9 cellular contexts compared by ENCODE assay signal in the genomic region with DNA sequence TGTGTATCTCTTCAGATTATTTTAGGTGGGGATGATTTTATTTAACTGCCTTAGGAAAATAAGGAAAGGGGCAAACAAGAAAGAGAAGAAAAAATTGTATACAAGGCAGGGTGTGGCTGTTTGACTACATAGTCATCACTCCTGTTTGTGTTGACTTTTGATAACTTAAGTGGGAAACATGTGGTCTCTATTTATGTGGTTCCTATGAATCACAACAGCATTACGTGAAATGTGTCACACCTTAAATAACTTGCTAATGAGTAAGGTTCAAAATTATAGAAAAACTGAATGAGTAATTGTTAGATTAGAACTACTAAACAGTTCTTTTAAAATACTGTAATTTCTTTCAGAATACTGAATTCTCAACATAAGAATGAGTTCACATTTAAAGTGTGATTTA.
DNase-seq lines count a peak whose midpoint lies in the region; ATAC-seq and TF ChIP-seq lines count a peak whose summit lies in the region.
"Had no signal": no experiment of that assay in that cellular context is flagged by ENCODE, and none has a peak within 500 bp of the region (broad histone marks: within the 10 kb centered on the region; RNA-seq: fewer than 3 reads in every experiment).

No MANE protein-coding gene starts in this region.

- peak overlapping the region in 2 of 4 donors; percentile 58 to 62 for H3K27ac ChIP-seq in Peyer's patch

- peaks cover 0 to 11% (median 0%) of the 10 kb centered on the region in 4 donors for H3K4me1 ChIP-seq in Peyer's patch

- no peak for TF ChIP-seq CTCF in type B pancreatic cell (conservative IDR thresholded peaks at IDR 0.05)
- TF ChIP-seq CTCF in Peyer's patch (IDR thresholded peaks at IDR 0.05) = no peak

- no peaks in the 10 kb centered on the region for H3K9me3 Mint-ChIP-seq in activated CD8-positive, alpha-beta memory T cell treated with anti-CD3 and anti-CD28 coated beads, Interleukin-2, amount 10 ng/mL, durations not matched to agents 7 days and 5 days (ENCODE audit: low read depth)
- H3K9me3 Mint-ChIP-seq in activated T-helper 17 cell treated with anti-CD3 and anti-CD28 coated beads, Interleukin-2, amount 50 U/mL, for 72 hours = no peaks in the 10 kb centered on the region
- H3K9me3 Mint-ChIP-seq in type B pancreatic cell = peaks cover 7% of the 10 kb centered on the region

- H3K9me3 ChIP-seq in Peyer's patch = no peaks in the 10 kb centered on the region

- H3K36me3 Mint-ChIP-seq in activated CD8-positive, alpha-beta memory T cell treated with anti-CD3 and anti-CD28 coated beads, Interleukin-2, amount 10 ng/mL, durations not matched to agents 7 days and 5 days = no peaks in the 10 kb centered on the region
- no peaks in the 10 kb centered on the region for H3K36me3 Mint-ChIP-seq in activated T-helper 17 cell treated with anti-CD3 and anti-CD28 coated beads, Interleukin-2, amount 50 U/mL, for 72 hours (ENCODE audit: low read depth)
- no peaks in the 10 kb centered on the region for H3K36me3 Mint-ChIP-seq in type B pancreatic cell

- H3K4me3 ChIP-seq in Peyer's patch = no peak overlapping the region

- no peak for TF ChIP-seq POLR2A in Peyer's patch (IDR thresholded peaks at IDR 0.05)

- no peaks in the 10 kb centered on the region for H3K27me3 Mint-ChIP-seq in activated CD8-positive, alpha-beta memory T cell treated with anti-CD3 and anti-CD28 coated beads, Interleukin-2, amount 10 ng/mL, durations not matched to agents 7 days and 5 days
- H3K27me3 Mint-ChIP-seq in activated T-helper 17 cell treated with anti-CD3 and anti-CD28 coated beads, Interleukin-2, amount 50 U/mL, for 72 hours = no peaks in the 10 kb centered on the region
- H3K27me3 Mint-ChIP-seq in type B pancreatic cell = no peaks in the 10 kb centered on the region

- H3K27ac Mint-ChIP-seq in activated CD8-positive, alpha-beta memory T cell treated with anti-CD3 and anti-CD28 coated beads, Interleukin-2, amount 10 ng/mL, durations not matched to agents 7 days and 5 days = no peak overlapping the region
- peak overlapping the region; percentile 66 for H3K27ac Mint-ChIP-seq in activated T-helper 17 cell treated with anti-CD3 and anti-CD28 coated beads, Interleukin-2, amount 50 U/mL, for 72 hours
- H3K27ac Mint-ChIP-seq in type B pancreatic cell = peak overlapping the region; percentile 97

- no peak for DNase-seq in activated CD8-positive, alpha-beta memory T cell treated with anti-CD3 and anti-CD28 coated beads, Interleukin-2, amount 10 ng/mL, durations not matched to agents 7 days and 5 days
- DNase-seq in activated CD8-positive, alpha-beta memory T cell treated with anti-CD3 and anti-CD28 coated beads, Interleukin-2, amount 50 U/mL, for 48 hours = no peak
- DNase-seq in iris pigment epithelial cell (ENCODE audit: low read depth) (peak; percentile 83), type B pancreatic cell (ENCODE audit: extremely low spot score, unreplicated experiment) (no peak), inferior parietal cortex (ENCODE audit: extremely low spot score) (no peak), Peyer's patch (no peak)
- DNase-seq in activated naive CD4-positive, alpha-beta T cell treated with anti-CD3 and anti-CD28 coated beads, Interleukin-2, amount 50 U/mL, for 16 hours = no peak
- DNase-seq: NCI-H1092 treated with DMSO at 0.1 percent for 48 hours had no signal

- H3K36me3 ChIP-seq in Peyer's patch = no peaks in the 10 kb centered on the region

- no peak overlapping the region for H3K4me3 Mint-ChIP-seq in activated CD8-positive, alpha-beta memory T cell treated with anti-CD3 and anti-CD28 coated beads, Interleukin-2, amount 10 ng/mL, durations not matched to agents 7 days and 5 days
- peak overlapping the region; percentile 36 for H3K4me3 Mint-ChIP-seq in activated T-helper 17 cell treated with anti-CD3 and anti-CD28 coated beads, Interleukin-2, amount 50 U/mL, for 72 hours
- H3K4me3 Mint-ChIP-seq in type B pancreatic cell = peak overlapping the region; percentile 65

- ATAC-seq in activated CD8-positive, alpha-beta memory T cell treated with anti-CD3 and anti-CD28 coated beads, Interleukin-2, amount 10 ng/mL, durations not matched to agents 7 days and 5 days = peak; percentile 49
- ATAC-seq in activated T-helper 17 cell treated with anti-CD3 and anti-CD28 coated beads, Interleukin-2, amount 50 U/mL, for 72 hours (replicated peaks) = peak; percentile 98

- peaks cover 16% of the 10 kb centered on the region for H3K4me1 Mint-ChIP-seq in activated CD8-positive, alpha-beta memory T cell treated with anti-CD3 and anti-CD28 coated beads, Interleukin-2, amount 10 ng/mL, durations not matched to agents 7 days and 5 days
- no peaks in the 10 kb centered on the region for H3K4me1 Mint-ChIP-seq in activated T-helper 17 cell treated with anti-CD3 and anti-CD28 coated beads, Interleukin-2, amount 50 U/mL, for 72 hours
- H3K4me1 Mint-ChIP-seq in type B pancreatic cell (ENCODE audit: unreplicated experiment) = no peaks in the 10 kb centered on the region

- CTCF ChIA-PET in activated CD8-positive, alpha-beta memory T cell treated with anti-CD3 and anti-CD28 coated beads, Interleukin-2, amount 10 ng/mL, durations not matched to agents 7 days and 5 days (lab: Charles Lee) = interaction anchor here (1.1 to 3.0 kb wide), 2 partner anchors 9 to 10 kb away, joined by 7 to 14 read pairs; no protein-coding TSS in a partner anchor

- H3K27me3 ChIP-seq in Peyer's patch = no peaks in the 10 kb centered on the region
